In the genomic region with DNA sequence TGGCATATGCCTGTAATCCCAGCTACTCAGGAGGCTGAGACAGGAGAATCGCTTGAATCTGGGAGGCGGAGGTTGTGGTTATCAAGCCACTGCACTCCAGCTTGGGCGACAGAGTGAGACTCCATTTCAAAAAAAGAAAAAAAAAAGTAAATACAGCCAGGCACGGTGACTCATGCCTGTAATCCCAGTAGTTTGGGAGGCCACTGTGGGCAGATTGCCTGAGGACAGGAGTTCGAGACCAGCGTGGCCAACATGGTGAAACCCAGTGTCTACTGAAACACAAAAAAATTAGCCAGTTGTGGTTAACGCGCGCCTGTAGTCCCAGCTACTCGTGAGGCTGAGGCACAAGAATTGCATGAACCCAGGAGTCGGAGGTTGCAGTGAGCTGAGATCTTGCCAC, we compare ENCODE assay signal across 26 cellular contexts. TPM values are rescaled to one million over a fixed set of nuclear protein-coding genes. Genes with fewer than 3 reads are reported as not detected.
A peak's percentile ranks its signal among the peaks of the same experiment; 100 is the strongest.
DNase-seq lines count a peak whose midpoint lies in the region; ATAC-seq and TF ChIP-seq lines count a peak whose summit lies in the region.
"Had no signal": no experiment of that assay in that cellular context is flagged by ENCODE, and none has a peak within 500 bp of the region (broad histone marks: within the 10 kb centered on the region; RNA-seq: fewer than 3 reads in every experiment).

No MANE protein-coding gene starts in this region.

- H3K4me3 ChIP-seq in left lung = no peak overlapping the region
- H3K4me3 ChIP-seq: dorsolateral prefrontal cortex, ovary, skin epidermis had no signal

- no peak for ATAC-seq in left lung
- ATAC-seq: activated CD8-positive, alpha-beta T cell treated with anti-CD3 and anti-CD28 coated beads, Interleukin-2, amount 10 ng/mL, durations not matched to agents 7 days and 5 days; left lobe of liver; stimulated activated naive CD8-positive, alpha-beta T cell treated with anti-CD3 and anti-CD28 coated beads, Interleukin-15, Interleukin-2, amounts not matched to agents 100 U/mL and 50 U/mL, for 24 hours had no signal

- no peaks in the 10 kb centered on the region for H3K36me3 ChIP-seq in left lung
- H3K36me3 ChIP-seq: brain microvascular endothelial cell, ovary had no signal

- TF ChIP-seq CTCF in left lung (IDR thresholded peaks at IDR 0.05) = no peak

- DNase-seq in Caki2 (ENCODE audit: low read depth) = peak; percentile 23
- peak; percentile 20 for DNase-seq in HCEC 1CT
- DNase-seq in RPMI7951 (ENCODE audit: low read depth) = peak; percentile 55
- DNase-seq in kidney tubule cell (ENCODE audit: low spot score) = peak; percentile 18
- DNase-seq in AML-193 (lab: John Stamatoyannopoulos, UW) = no peak
- no peak for DNase-seq in HPDE6-E6E7 (ENCODE audit: extremely low spot score)
- DNase-seq in left lung = no peak
- DNase-seq: activated CD8-positive, alpha-beta T cell treated with anti-CD3 and anti-CD28 coated beads, Interleukin-2, amount 10 ng/mL, durations not matched to agents 7 days and 5 days; activated T-cell treated with anti-CD3 and anti-CD28 coated beads for 4 hours; amygdala; brain microvascular endothelial cell; COR-L47; DMS79; dorsolateral prefrontal cortex; hypothalamus; mesendoderm; NCI-H1436 treated with DMSO at 0.1 percent for 48 hours; NCI-H2107; NCI-H345; NCI-H748 treated with DMSO at 0.1 percent for 48 hours; SIG-M5; stimulated activated naive CD8-positive, alpha-beta T cell treated with anti-CD3 and anti-CD28 coated beads, Interleukin-15, Interleukin-2, amounts not matched to agents 100 U/mL and 50 U/mL, for 24 hours had no signal

- intact Hi-C loops in left lung (cut with DNase I) = no loop called here

- H3K27me3 ChIP-seq in left lung = peaks cover 0 to 50% of the 10 kb centered on the region in 2 donors
- H3K27me3 ChIP-seq: brain microvascular endothelial cell, ovary had no signal

- peaks cover 4 to 12% of the 10 kb centered on the region in 2 donors for H3K4me1 ChIP-seq in left lung

- no peaks in the 10 kb centered on the region for H3K9me3 ChIP-seq in left lung
- H3K9me3 ChIP-seq: ovary had no signal

- H3K27ac ChIP-seq in left lung = no peak overlapping the region
- H3K27ac ChIP-seq: brain microvascular endothelial cell, C4-2B, dorsolateral prefrontal cortex, ovary, skin epidermis had no signal

- in situ Hi-C loops in Caki2 (cut with HindIII; ENCODE audit: low pct_unique_long_range_greater_than_20kb, low sequenced_read_pairs) = no loop called here

RNA-seq across cellular contexts. Expression of gene NINL, which starts 1.5 kb away (rescaled TPM):
- 9.2 and 12.9 TPM in 2 replicates for total RNA-seq in Caki2 (2014; rRNA removed; shearing (Covaris generic); ENCODE audit: low replicate concordance)
- 6.2 and 6.4 TPM in 2 replicates for total RNA-seq in RPMI7951 (2014; rRNA removed; shearing (Covaris generic))
- total RNA-seq in left lung = 10 to 100 TPM in 1 of 2 donors, 1 to 10 TPM in 1; 9.6 to 17.0 TPM

RNA-seq across cellular contexts. Expression of gene NANP, which starts 36.9 kb away (rescaled TPM):
- 2.7 and 4.3 TPM in 2 replicates for total RNA-seq in Caki2 (2014; rRNA removed; shearing (Covaris generic); ENCODE audit: low replicate concordance)
- 11.0 and 13.9 TPM in 2 replicates for total RNA-seq in RPMI7951 (2014; rRNA removed; shearing (Covaris generic))
- total RNA-seq in left lung = 1 to 10 TPM; 4.7 to 7.4 TPM

Comparison
In these comparisons a context has a peak if more than half of its experiments do, and no peak if none do; other contexts are left out.
1. DNase-seq: peak in Caki2 (single experiment), HCEC 1CT (single experiment), RPMI7951 (single experiment) and kidney tubule cell (single experiment); none in AML-193 (0 of 2), HPDE6-E6E7 (single experiment) and left lung (0 of 2).